Comparison of ENCODE assay signal across 12 cellular contexts in the genomic region with DNA sequence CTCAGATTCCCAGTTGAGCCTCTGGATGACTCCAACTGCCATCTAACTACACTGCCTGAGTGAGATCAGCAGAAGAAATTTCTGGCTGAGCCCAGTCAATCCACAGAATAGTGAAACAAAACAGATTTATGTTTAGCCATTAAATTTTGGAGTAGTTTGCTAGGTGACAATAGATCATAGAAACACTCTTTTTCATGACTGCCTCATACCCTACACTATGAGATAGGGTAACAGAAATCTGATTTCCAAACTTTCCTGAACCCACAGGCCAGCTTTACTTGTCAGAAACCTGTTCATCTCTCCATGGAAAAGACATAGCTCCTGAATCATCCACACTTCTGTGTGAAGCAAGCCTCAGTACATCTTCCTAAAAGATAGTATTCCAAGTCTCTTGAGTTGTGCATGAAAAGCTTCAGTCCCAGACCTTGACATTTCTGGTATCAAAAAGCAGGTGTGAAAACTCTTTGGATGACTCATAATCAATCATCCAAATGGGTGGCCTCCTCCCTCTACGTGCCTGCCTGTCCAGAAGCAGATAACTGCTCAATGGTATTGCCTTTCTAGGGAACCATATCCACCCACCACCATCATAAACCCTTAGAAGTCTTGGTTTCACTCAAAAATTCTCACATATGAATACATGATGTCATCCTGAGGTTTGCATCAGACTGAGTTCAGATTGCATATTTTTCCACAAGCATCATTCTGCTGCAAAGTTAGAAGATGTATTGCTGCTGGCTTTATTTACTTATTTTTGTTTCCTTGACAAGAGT. TPM values are rescaled to one million over a fixed set of nuclear protein-coding genes. Genes with fewer than 3 reads are reported as not detected.
DNase-seq lines count a peak whose midpoint lies in the region; ATAC-seq lines count a peak whose summit lies in the region.
"Had no signal": no experiment of that assay in that cellular context is flagged by ENCODE, and none has a peak within 500 bp of the region (broad histone marks: within the 10 kb centered on the region; RNA-seq: fewer than 3 reads in every experiment).

No MANE protein-coding gene starts in this region.

- peak; percentile 51 for DNase-seq in activated CD4-positive, alpha-beta T cell treated with anti-CD3 and anti-CD28 coated beads for 36 hours
- DNase-seq in activated CD4-positive, alpha-beta T cell treated with anti-CD3 and anti-CD28 coated beads, Interleukin-2, amount 10 ng/mL, durations not matched to agents 7 days and 5 days = no peak
- DNase-seq in amniotic epithelial cell (ENCODE audit: low read depth) = peak; percentile 85
- DNase-seq in trophoblast cell = peak; percentile 0 to 37
- no peak for DNase-seq in GM19240 (ENCODE audit: insufficient read length, low spot score)
- DNase-seq in foreskin melanocyte = no peak
- DNase-seq: effector CD4-positive, alpha-beta T cell had no signal

- no peak overlapping the region for H2BK12ac ChIP-seq in trophoblast cell (ENCODE audit: low read length)

- no peaks in the 10 kb centered on the region for H3K27me3 ChIP-seq in trophoblast cell (ENCODE audit: insufficient read depth, low read length)

- H3K27ac Mint-ChIP-seq in activated CD4-positive, alpha-beta T cell treated with anti-CD3 and anti-CD28 coated beads for 36 hours = peak overlapping the region; percentile 25
- no peak overlapping the region for H3K27ac Mint-ChIP-seq in activated CD4-positive, alpha-beta T cell treated with anti-CD3 and anti-CD28 coated beads, Interleukin-2, amount 10 ng/mL, durations not matched to agents 7 days and 5 days
- H3K27ac Mint-ChIP-seq: activated naive CD4-positive, alpha-beta T cell treated with anti-CD3 and anti-CD28 coated beads, Interleukin-2, amount 50 U/mL, for 24 hours; mesothelial cell of epicardium had no signal

- H2AFZ ChIP-seq in trophoblast cell (ENCODE audit: insufficient read depth, low read length, poor library complexity) = no peak overlapping the region

- H3K18ac ChIP-seq in trophoblast cell (ENCODE audit: low read length) = no peak overlapping the region

- CTCF ChIA-PET in activated CD4-positive, alpha-beta T cell treated with anti-CD3 and anti-CD28 coated beads for 36 hours (lab: Charles Lee) = interaction anchor here (0.8 to 1.1 kb wide), 2 partner anchors 11 to 27 kb away, joined by 3 read pairs; no protein-coding TSS in a partner anchor
- CTCF ChIA-PET in activated CD4-positive, alpha-beta T cell treated with anti-CD3 and anti-CD28 coated beads, Interleukin-2, amount 10 ng/mL, durations not matched to agents 7 days and 5 days (lab: Charles Lee) = interaction anchor here (0.6 kb wide), 1 partner anchor 95 kb away, joined by 4 read pairs; no protein-coding TSS in a partner anchor

- no peaks in the 10 kb centered on the region for H3K9me3 Mint-ChIP-seq in activated CD4-positive, alpha-beta T cell treated with anti-CD3 and anti-CD28 coated beads for 36 hours (ENCODE audit: low read depth)
- H3K9me3 Mint-ChIP-seq in activated CD4-positive, alpha-beta T cell treated with anti-CD3 and anti-CD28 coated beads, Interleukin-2, amount 10 ng/mL, durations not matched to agents 7 days and 5 days = peaks cover 2% of the 10 kb centered on the region
- H3K9me3 Mint-ChIP-seq: activated naive CD4-positive, alpha-beta T cell treated with anti-CD3 and anti-CD28 coated beads, Interleukin-2, amount 50 U/mL, for 24 hours had no signal

- H3K4me1 ChIP-seq in trophoblast cell (ENCODE audit: control insufficient read depth in 1 of 2, insufficient read depth in 2 of 2, low read length in 2 of 2) = no peaks in the 10 kb centered on the region

- no peaks in the 10 kb centered on the region for H3K36me3 ChIP-seq in trophoblast cell (ENCODE audit: control insufficient read depth in 1 of 2, insufficient read depth in 2 of 2, low read length in 2 of 2)

- H3K27ac ChIP-seq in trophoblast cell (ENCODE audit: low read depth, low read length) = no peak overlapping the region
- H3K27ac ChIP-seq: VCaP had no signal

- no peak overlapping the region for H3K4me3 ChIP-seq in trophoblast cell (ENCODE audit: low read depth, low read length)

- no CpG with 5 or more reads among the region's 1 CpG for WGBS in trophoblast cell (ENCODE audit: extremely low coverage, insufficient coverage, insufficient read length)

- peaks cover 18% of the 10 kb centered on the region for H3K4me1 Mint-ChIP-seq in activated CD4-positive, alpha-beta T cell treated with anti-CD3 and anti-CD28 coated beads for 36 hours
- H3K4me1 Mint-ChIP-seq in activated CD4-positive, alpha-beta T cell treated with anti-CD3 and anti-CD28 coated beads, Interleukin-2, amount 10 ng/mL, durations not matched to agents 7 days and 5 days = peaks cover 3% of the 10 kb centered on the region

- H3K9ac ChIP-seq in trophoblast cell (ENCODE audit: low read length) = no peak overlapping the region

- POLR2A ChIA-PET in activated CD4-positive, alpha-beta T cell treated with anti-CD3 and anti-CD28 coated beads for 36 hours (lab: Charles Lee) = interaction anchor here (0.6 kb wide), 1 partner anchor 15 kb away, joined by 4 read pairs; no protein-coding TSS in a partner anchor
- POLR2A ChIA-PET in activated CD4-positive, alpha-beta T cell treated with anti-CD3 and anti-CD28 coated beads, Interleukin-2, amount 10 ng/mL, durations not matched to agents 7 days and 5 days (lab: Charles Lee) = no interaction called here

- no peak overlapping the region for H3K23ac ChIP-seq in trophoblast cell (ENCODE audit: low read length)

- H3K36me3 Mint-ChIP-seq in activated CD4-positive, alpha-beta T cell treated with anti-CD3 and anti-CD28 coated beads for 36 hours (ENCODE audit: low read depth) = no peaks in the 10 kb centered on the region
- H3K36me3 Mint-ChIP-seq in activated CD4-positive, alpha-beta T cell treated with anti-CD3 and anti-CD28 coated beads, Interleukin-2, amount 10 ng/mL, durations not matched to agents 7 days and 5 days (ENCODE audit: low read depth) = no peaks in the 10 kb centered on the region

- H3K79me2 ChIP-seq in trophoblast cell (ENCODE audit: control insufficient read depth, insufficient read depth, low read length, poor library complexity) = no peaks in the 10 kb centered on the region

- no peak overlapping the region for H3K4me2 ChIP-seq in trophoblast cell (ENCODE audit: low read length)

- H4K12ac ChIP-seq in trophoblast cell (ENCODE audit: low read depth, low read length) = no peak overlapping the region

- no peak overlapping the region for H2BK5ac ChIP-seq in trophoblast cell (ENCODE audit: low read depth, low read length, poor library complexity)

- no peak overlapping the region for H3K4me3 Mint-ChIP-seq in activated CD4-positive, alpha-beta T cell treated with anti-CD3 and anti-CD28 coated beads for 36 hours
- H3K4me3 Mint-ChIP-seq in activated CD4-positive, alpha-beta T cell treated with anti-CD3 and anti-CD28 coated beads, Interleukin-2, amount 10 ng/mL, durations not matched to agents 7 days and 5 days = no peak overlapping the region
- H3K4me3 Mint-ChIP-seq: activated naive CD4-positive, alpha-beta T cell treated with anti-CD3 and anti-CD28 coated beads, Interleukin-2, amount 50 U/mL, for 24 hours; mesothelial cell of epicardium had no signal

- H4K8ac ChIP-seq in trophoblast cell (ENCODE audit: low read depth, low read length) = no peak overlapping the region

- H3K9me3 ChIP-seq in trophoblast cell (ENCODE audit: insufficient read depth, low read depth, low read length) = no peaks in the 10 kb centered on the region

- intact Hi-C loops in activated CD4-positive, alpha-beta T cell treated with anti-CD3 and anti-CD28 coated beads for 36 hours (cut with DNase I, micrococcal nuclease) = loop anchor here in 1 of 2 experiments (5.0 kb wide), 1 partner anchor 174 kb away; no protein-coding TSS in a partner anchor

- H3K4ac ChIP-seq in trophoblast cell (ENCODE audit: low read depth, low read length) = no peak overlapping the region

- no peaks in the 10 kb centered on the region for H3K27me3 Mint-ChIP-seq in activated CD4-positive, alpha-beta T cell treated with anti-CD3 and anti-CD28 coated beads for 36 hours
- no peaks in the 10 kb centered on the region for H3K27me3 Mint-ChIP-seq in activated CD4-positive, alpha-beta T cell treated with anti-CD3 and anti-CD28 coated beads, Interleukin-2, amount 10 ng/mL, durations not matched to agents 7 days and 5 days
- H3K27me3 Mint-ChIP-seq: activated naive CD4-positive, alpha-beta T cell treated with anti-CD3 and anti-CD28 coated beads, Interleukin-2, amount 50 U/mL, for 24 hours had no signal

- H2AK5ac ChIP-seq in trophoblast cell (ENCODE audit: low read length) = no peak overlapping the region

- H3K14ac ChIP-seq in trophoblast cell (ENCODE audit: low read length) = no peak overlapping the region

- H3K79me1 ChIP-seq in trophoblast cell (ENCODE audit: low read length) = no peaks in the 10 kb centered on the region

- ATAC-seq in activated CD4-positive, alpha-beta T cell treated with anti-CD3 and anti-CD28 coated beads for 36 hours = peak; percentile 93
- ATAC-seq in GM21717 (IDR thresholded peaks at IDR 0.05; ENCODE audit: unreplicated experiment) (peak; percentile 76), GM19328 (IDR thresholded peaks at IDR 0.05; ENCODE audit: unreplicated experiment) (no peak)

- H2BK120ac ChIP-seq in trophoblast cell (ENCODE audit: insufficient read depth, low read length, poor library complexity) = no peak overlapping the region

- no peak overlapping the region for H4K91ac ChIP-seq in trophoblast cell (ENCODE audit: low read depth, low read length)

RNA-seq across cellular contexts. Expression of a gene that starts 47.5 kb away (rescaled TPM):
- total RNA-seq in activated CD4-positive, alpha-beta T cell treated with anti-CD3 and anti-CD28 coated beads for 36 hours = 10 to 100 TPM; 28.3 to 31.3 TPM
- 10 to 100 TPM; 27.0 to 28.1 TPM for total RNA-seq in activated CD4-positive, alpha-beta T cell treated with anti-CD3 and anti-CD28 coated beads, Interleukin-2, amount 10 ng/mL, durations not matched to agents 7 days and 5 days
- polyA plus RNA-seq in trophoblast cell (2013) = 25.1 and 26.9 TPM in 2 replicates

Comparison
In these comparisons a context has a peak if more than half of its experiments do, and no peak if none do; other contexts are left out.
1. DNase-seq: peak in activated CD4-positive, alpha-beta T cell treated with anti-CD3 and anti-CD28 coated beads for 36 hours (single experiment), amniotic epithelial cell (single experiment) and trophoblast cell (2 of 2); none in activated CD4-positive, alpha-beta T cell treated with anti-CD3 and anti-CD28 coated beads, Interleukin-2, amount 10 ng/mL, durations not matched to agents 7 days and 5 days (single experiment), GM19240 (single experiment) and foreskin melanocyte (single experiment).